In the genomic region with DNA sequence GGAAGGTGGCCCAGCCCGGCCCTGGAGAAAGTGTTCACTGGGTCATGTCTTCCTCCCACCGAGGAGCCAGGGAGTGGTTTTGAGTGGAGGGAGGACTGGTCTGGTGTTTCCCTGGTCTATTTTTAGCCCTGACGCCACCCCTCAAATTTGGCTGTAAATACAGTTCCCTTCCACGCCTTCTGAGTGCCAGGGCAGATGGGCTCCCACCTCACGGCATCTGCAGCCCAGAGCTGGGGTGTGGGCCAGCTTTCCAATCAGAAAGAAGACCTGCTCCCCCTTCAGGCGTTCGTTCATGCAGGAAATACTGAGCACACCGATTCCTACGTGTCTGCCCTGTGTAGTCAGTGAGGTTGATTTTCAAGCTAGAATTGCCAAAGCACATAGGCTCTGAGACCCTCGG, we compare ENCODE assay signal across 9 cellular contexts. TPM values are rescaled to one million over a fixed set of nuclear protein-coding genes. Genes with fewer than 3 reads are reported as not detected.
DNase-seq lines count a peak whose midpoint lies in the region; ATAC-seq and FAIRE-seq lines count a peak whose summit lies in the region.
"Had no signal": no experiment of that assay in that cellular context is flagged by ENCODE, and none has a peak within 500 bp of the region (broad histone marks: within the 10 kb centered on the region; RNA-seq: fewer than 3 reads in every experiment).

No MANE protein-coding gene starts in this region.

- peaks cover 28% of the 10 kb centered on the region for H3K4me1 Mint-ChIP-seq in T-helper 17 cell
- peaks cover 25 to 53% (median 39%) of the 10 kb centered on the region in 4 donors for H3K4me1 Mint-ChIP-seq in naive thymus-derived CD8-positive, alpha-beta T cell

- POLR2A ChIA-PET in naive thymus-derived CD8-positive, alpha-beta T cell (lab: Charles Lee): interaction anchor here (0.8 to 1.5 kb wide), 3 partner anchors 24 to 107 kb away, joined by 3 read pairs; no protein-coding TSS in a partner anchor

- DNase-seq in GM19239 (ENCODE audit: insufficient read length, low spot score): peak; percentile 29
- DNase-seq in T-helper 17 cell: peak in 1 of 3 donors; percentile 14
- peak; percentile 38 for DNase-seq in cerebellar cortex (ENCODE audit: low spot score)
- DNase-seq in naive thymus-derived CD8-positive, alpha-beta T cell: peak; percentile 20 to 80 (median 48)
- DNase-seq in ecto neural progenitor cell (ENCODE audit: low spot score): no peak
- no peak for DNase-seq in foreskin melanocyte

- H3K9me3 ChIP-seq in T-helper 17 cell (ENCODE audit: control insufficient read depth, low read length, poor library complexity, severe bottlenecking): no peaks in the 10 kb centered on the region

- peak overlapping the region; percentile 91 for H3K27ac Mint-ChIP-seq in T-helper 17 cell
- H3K27ac Mint-ChIP-seq in naive thymus-derived CD8-positive, alpha-beta T cell: peak overlapping the region; percentile 19 to 93 (median 65)

- no peak for FAIRE-seq in GM19239 (lab: Jason Lieb, UNC)
- FAIRE-seq: islet of Langerhans had no signal

- peak; percentile 86 for ATAC-seq in T-helper 17 cell
- ATAC-seq in naive thymus-derived CD8-positive, alpha-beta T cell: peak; percentile 84 to 93
- ATAC-seq in HG03159 (IDR thresholded peaks at IDR 0.05; ENCODE audit: unreplicated experiment): no peak
- no peak for ATAC-seq in GM18861 (IDR thresholded peaks at IDR 0.05; ENCODE audit: unreplicated experiment)

- peak overlapping the region; percentile 83 for H3K4me3 Mint-ChIP-seq in T-helper 17 cell
- H3K4me3 Mint-ChIP-seq in naive thymus-derived CD8-positive, alpha-beta T cell: peak overlapping the region; percentile 54 to 92 (median 79)

- H3K27me3 Mint-ChIP-seq in T-helper 17 cell: no peaks in the 10 kb centered on the region
- peaks cover 0 to 1% (median 0%) of the 10 kb centered on the region in 5 donors for H3K27me3 Mint-ChIP-seq in naive thymus-derived CD8-positive, alpha-beta T cell

- peaks cover 3% of the 10 kb centered on the region for H3K36me3 Mint-ChIP-seq in T-helper 17 cell (ENCODE audit: low read depth)
- H3K36me3 Mint-ChIP-seq in naive thymus-derived CD8-positive, alpha-beta T cell: peaks cover 0 to 7% (median 3%) of the 10 kb centered on the region in 3 donors

- H3K9me3 Mint-ChIP-seq in naive thymus-derived CD8-positive, alpha-beta T cell: no peaks in the 10 kb centered on the region

RNA-seq across cellular contexts. Expression of gene SNX20, which starts 53.7 kb away (rescaled TPM):
- total RNA-seq in T-helper 17 cell: 10 to 100 TPM; 44.0 to 58.9 TPM
- 10 to 100 TPM; 38.3 to 42.8 TPM for total RNA-seq in naive thymus-derived CD8-positive, alpha-beta T cell
- polyA plus RNA-seq in naive thymus-derived CD8-positive, alpha-beta T cell: 10 to 100 TPM; 31.1 to 50.4 (median 34.4) TPM

Comparison
In these comparisons a context has a peak if more than half of its experiments do, and no peak if none do; other contexts are left out.
1. DNase-seq: peak in GM19239 (single experiment), cerebellar cortex (single experiment) and naive thymus-derived CD8-positive, alpha-beta T cell (10 of 10); none in ecto neural progenitor cell (single experiment) and foreskin melanocyte (single experiment).
2. ATAC-seq: peak in T-helper 17 cell (single experiment) and naive thymus-derived CD8-positive, alpha-beta T cell (2 of 2); none in HG03159 (single experiment) and GM18861 (single experiment).